In the genomic region with DNA sequence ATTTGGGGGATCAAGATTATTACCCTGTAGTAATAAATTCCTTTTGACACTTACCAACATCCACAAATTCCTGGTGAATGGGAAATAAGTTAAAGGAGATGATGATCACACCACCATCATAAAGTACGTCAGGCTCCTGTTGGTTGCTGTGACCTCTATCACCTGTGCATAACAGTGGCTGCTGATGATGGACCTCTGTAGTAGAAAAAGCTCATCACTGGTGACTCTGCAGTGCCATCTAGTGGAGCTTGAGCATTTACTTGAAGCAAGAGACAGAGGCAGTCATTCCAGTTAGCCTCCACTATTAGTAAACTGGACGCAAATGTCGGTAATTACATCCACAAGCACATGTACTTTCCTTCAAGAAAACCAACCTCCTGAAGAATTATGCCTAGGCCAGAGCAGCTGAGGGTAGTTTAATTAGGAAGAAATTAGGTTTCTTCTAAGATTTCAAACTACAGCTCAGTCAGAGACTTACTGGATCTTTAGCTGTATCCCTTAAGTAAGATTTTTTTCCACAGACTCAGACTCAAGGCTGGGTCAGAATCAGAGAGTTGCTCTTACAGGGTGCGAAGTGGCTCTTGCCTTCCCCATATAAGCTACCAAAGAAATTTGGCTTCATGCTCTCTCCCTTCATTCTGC, we compare ENCODE assay signal across 1 cellular context.
A peak's percentile ranks its signal among the peaks of the same experiment; 100 is the strongest.
TF ChIP-seq lines count a peak whose summit lies in the region.

No MANE protein-coding gene starts in this region.

TF ChIP-seq in SK-N-SH, 30 proteins besides CTCF, POLR2A, EP300 and RAD21 (continued from another document):
- TF ChIP-seq, protein P1, sequence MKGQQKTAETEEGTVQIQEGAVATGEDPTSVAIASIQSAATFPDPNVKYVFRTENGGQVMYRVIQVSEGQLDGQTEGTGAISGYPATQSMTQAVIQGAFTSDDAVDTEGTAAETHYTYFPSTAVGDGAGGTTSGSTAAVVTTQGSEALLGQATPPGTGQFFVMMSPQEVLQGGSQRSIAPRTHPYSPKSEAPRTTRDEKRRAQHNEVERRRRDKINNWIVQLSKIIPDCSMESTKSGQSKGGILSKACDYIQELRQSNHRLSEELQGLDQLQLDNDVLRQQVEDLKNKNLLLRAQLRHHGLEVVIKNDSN (IDR thresholded peaks at IDR 0.05; ENCODE audit: borderline replicate concordance, low read depth): no peak
- TF ChIP-seq, protein P2, sequence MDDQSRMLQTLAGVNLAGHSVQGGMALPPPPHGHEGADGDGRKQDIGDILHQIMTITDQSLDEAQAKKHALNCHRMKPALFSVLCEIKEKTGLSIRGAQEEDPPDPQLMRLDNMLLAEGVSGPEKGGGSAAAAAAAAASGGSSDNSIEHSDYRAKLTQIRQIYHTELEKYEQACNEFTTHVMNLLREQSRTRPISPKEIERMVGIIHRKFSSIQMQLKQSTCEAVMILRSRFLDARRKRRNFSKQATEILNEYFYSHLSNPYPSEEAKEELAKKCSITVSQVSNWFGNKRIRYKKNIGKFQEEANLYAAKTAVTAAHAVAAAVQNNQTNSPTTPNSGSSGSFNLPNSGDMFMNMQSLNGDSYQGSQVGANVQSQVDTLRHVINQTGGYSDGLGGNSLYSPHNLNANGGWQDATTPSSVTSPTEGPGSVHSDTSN (IDR thresholded peaks at IDR 0.05): no peak
- no peak for TF ChIP-seq ELF1 (IDR thresholded peaks at IDR 0.05)
- TF ChIP-seq, protein P3, sequence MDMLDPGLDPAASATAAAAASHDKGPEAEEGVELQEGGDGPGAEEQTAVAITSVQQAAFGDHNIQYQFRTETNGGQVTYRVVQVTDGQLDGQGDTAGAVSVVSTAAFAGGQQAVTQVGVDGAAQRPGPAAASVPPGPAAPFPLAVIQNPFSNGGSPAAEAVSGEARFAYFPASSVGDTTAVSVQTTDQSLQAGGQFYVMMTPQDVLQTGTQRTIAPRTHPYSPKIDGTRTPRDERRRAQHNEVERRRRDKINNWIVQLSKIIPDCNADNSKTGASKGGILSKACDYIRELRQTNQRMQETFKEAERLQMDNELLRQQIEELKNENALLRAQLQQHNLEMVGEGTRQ (IDR thresholded peaks at IDR 0.05; ENCODE audit: borderline replicate concordance, low read depth, low read length): 0 out of 2 replicates have a peak, but pooled peaks have one; percentile 10
- no peak for TF ChIP-seq NFIC (IDR thresholded peaks at IDR 0.05; ENCODE audit: borderline replicate concordance)
- no peak for TF ChIP-seq FOSL2 (IDR thresholded peaks at IDR 0.05; ENCODE audit: borderline replicate concordance, low read depth)
- TF ChIP-seq SIN3A (IDR thresholded peaks at IDR 0.05; ENCODE audit: borderline replicate concordance, low read depth, low read length): 0 out of 2 replicates have a peak, but pooled peaks have one; percentile 14
- TF ChIP-seq MEF2A (IDR thresholded peaks at IDR 0.05; ENCODE audit: borderline replicate concordance, low read depth): no peak
- peak; percentile 95 for TF ChIP-seq SMC3 (IDR thresholded peaks at IDR 0.05; ENCODE audit: low read depth, low read length)
- peak; percentile 41 for TF ChIP-seq CHD2 (IDR thresholded peaks at IDR 0.05; ENCODE audit: low read length, partially characterized antibody)
- no peak for TF ChIP-seq FOXJ3 (CRISPR knock-in tag; IDR thresholded peaks at IDR 0.05)
- TF ChIP-seq RFX5 (IDR thresholded peaks at IDR 0.05; ENCODE audit: low read length): 0 out of 2 replicates have a peak, but pooled peaks have one; percentile 38
- TF ChIP-seq, protein P4, sequence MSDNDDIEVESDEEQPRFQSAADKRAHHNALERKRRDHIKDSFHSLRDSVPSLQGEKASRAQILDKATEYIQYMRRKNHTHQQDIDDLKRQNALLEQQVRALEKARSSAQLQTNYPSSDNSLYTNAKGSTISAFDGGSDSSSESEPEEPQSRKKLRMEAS (IDR thresholded peaks at IDR 0.05; ENCODE audit: low read depth): no peak
- no peak for TF ChIP-seq TEAD4 (IDR thresholded peaks at IDR 0.05; ENCODE audit: borderline replicate concordance, insufficient read depth)
- TF ChIP-seq GABPA (IDR thresholded peaks at IDR 0.05; ENCODE audit: low read depth): no peak
- no peak for TF ChIP-seq JUND (IDR thresholded peaks at IDR 0.05)
- TF ChIP-seq FOXM1 (IDR thresholded peaks at IDR 0.05; ENCODE audit: low read depth): no peak
- TF ChIP-seq TAF1 (IDR thresholded peaks at IDR 0.05; ENCODE audit: borderline replicate concordance, low read depth, low read length): no peak
- no peak for TF ChIP-seq NRF1 (IDR thresholded peaks at IDR 0.05; ENCODE audit: low read depth, low read length)
